In the genomic region with DNA sequence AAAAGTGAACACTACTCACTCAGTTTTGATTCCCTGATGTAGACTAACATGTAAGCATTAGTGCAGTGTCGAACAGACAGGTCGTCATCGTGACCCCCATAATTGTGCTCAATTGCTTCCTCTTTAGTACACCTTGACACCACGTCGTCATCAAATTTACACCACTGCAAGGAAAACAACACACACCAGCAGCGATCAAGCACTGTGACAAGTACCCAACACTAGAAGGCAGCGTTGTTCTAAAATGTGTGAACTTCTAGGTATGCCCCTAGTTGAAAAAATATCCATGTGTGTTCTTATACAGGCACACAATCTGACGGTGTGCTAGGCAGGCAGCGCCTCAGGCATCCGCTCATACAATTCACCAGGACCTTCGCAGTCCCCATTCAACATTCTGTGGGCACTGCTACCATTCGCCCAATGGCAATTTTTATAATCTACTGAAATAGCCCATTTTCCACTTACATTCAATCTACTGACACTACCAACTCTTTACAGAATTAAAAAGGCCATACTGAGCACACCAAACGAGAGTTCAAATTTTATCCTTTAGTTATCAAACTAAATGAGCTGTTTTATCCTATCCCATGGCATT, we compare ENCODE assay signal across 8 cellular contexts. TPM values are rescaled to one million over a fixed set of nuclear protein-coding genes. Genes with fewer than 3 reads are reported as not detected.
DNase-seq lines count a peak whose midpoint lies in the region; ATAC-seq and TF ChIP-seq lines count a peak whose summit lies in the region.

No MANE protein-coding gene starts in this region.

- no peak overlapping the region for H3K27ac Mint-ChIP-seq in neural crest cell (ENCODE audit: unreplicated experiment)

- peak; percentile 58 for TF ChIP-seq CTCF in neural crest cell (conservative IDR thresholded peaks at IDR 0.05)

- peaks cover 14% of the 10 kb centered on the region for H3K4me1 Mint-ChIP-seq in activated T-cell treated with anti-CD3 and anti-CD28 coated beads, Interleukin-2, amount 50 U/mL, for 4 hours (ENCODE audit: low read depth)
- H3K4me1 Mint-ChIP-seq in neural crest cell: no peaks in the 10 kb centered on the region

- DNase-seq in activated T-cell treated with anti-CD3 and anti-CD28 coated beads, Interleukin-2, amount 50 U/mL, for 4 hours: no peak
- no peak for DNase-seq in activated T-cell treated with anti-CD3 and anti-CD28 coated beads for 4 hours
- peak; percentile 26 for DNase-seq in NCI-H146 treated with DMSO at 0.1 percent for 48 hours (lab: John Stamatoyannopoulos, UW; ENCODE audit: unreplicated experiment)
- peak; percentile 63 for DNase-seq in astrocyte of the hippocampus (ENCODE audit: low read depth, low spot score)
- no peak for DNase-seq in neural crest cell (ENCODE audit: low read depth, low spot score)
- no peak for DNase-seq in NCI-H1048 (lab: John Stamatoyannopoulos, UW)
- no peak for DNase-seq in middle frontal gyrus (ENCODE audit: extremely low spot score, low spot score)

- H3K4me3 Mint-ChIP-seq in activated T-cell treated with anti-CD3 and anti-CD28 coated beads, Interleukin-2, amount 50 U/mL, for 4 hours: no peak overlapping the region
- H3K4me3 Mint-ChIP-seq in neural crest cell: no peak overlapping the region

- H3K9me3 Mint-ChIP-seq in activated T-cell treated with anti-CD3 and anti-CD28 coated beads, Interleukin-2, amount 50 U/mL, for 4 hours: no peaks in the 10 kb centered on the region
- no peaks in the 10 kb centered on the region for H3K9me3 Mint-ChIP-seq in neural crest cell

- peaks cover 63% of the 10 kb centered on the region for H3K36me3 Mint-ChIP-seq in activated T-cell treated with anti-CD3 and anti-CD28 coated beads, Interleukin-2, amount 50 U/mL, for 4 hours (ENCODE audit: insufficient read depth)
- peaks cover 25% of the 10 kb centered on the region for H3K36me3 Mint-ChIP-seq in neural crest cell (ENCODE audit: low read depth)

- peak; percentile 48 to 63 for ATAC-seq in activated T-cell treated with anti-CD3 and anti-CD28 coated beads, Interleukin-2, amount 50 U/mL, for 4 hours
- ATAC-seq in GM18870 (IDR thresholded peaks at IDR 0.05; ENCODE audit: unreplicated experiment): no peak

- H3K27me3 Mint-ChIP-seq in activated T-cell treated with anti-CD3 and anti-CD28 coated beads, Interleukin-2, amount 50 U/mL, for 4 hours (ENCODE audit: low read depth): no peaks in the 10 kb centered on the region
- no peaks in the 10 kb centered on the region for H3K27me3 Mint-ChIP-seq in neural crest cell (ENCODE audit: low read depth)

RNA-seq across cellular contexts. Expression of a gene that starts 23.1 kb away (rescaled TPM):
- total RNA-seq in activated T-cell treated with anti-CD3 and anti-CD28 coated beads, Interleukin-2, amount 50 U/mL, for 4 hours: not detected
- not detected in 2 replicates for total RNA-seq in neural crest cell

RNA-seq across cellular contexts. Expression of a gene that starts 36.5 kb away (rescaled TPM):
- total RNA-seq in activated T-cell treated with anti-CD3 and anti-CD28 coated beads, Interleukin-2, amount 50 U/mL, for 4 hours: 10 to 100 TPM; 14.7 to 17.8 (median 16.8) TPM
- total RNA-seq in neural crest cell: 147 and 152 TPM in 2 replicates

RNA-seq across cellular contexts. Expression of a gene that starts 58.4 kb away (rescaled TPM):
- 100 to 1,000 TPM; 189 to 210 (median 196) TPM for total RNA-seq in activated T-cell treated with anti-CD3 and anti-CD28 coated beads, Interleukin-2, amount 50 U/mL, for 4 hours
- 151 and 162 TPM in 2 replicates for total RNA-seq in neural crest cell

Comparison
In these comparisons a context has a peak if more than half of its experiments do, and no peak if none do; other contexts are left out.
1. DNase-seq: peak in NCI-H146 treated with DMSO at 0.1 percent for 48 hours (single experiment) and astrocyte of the hippocampus (single experiment); none in activated T-cell treated with anti-CD3 and anti-CD28 coated beads, Interleukin-2, amount 50 U/mL, for 4 hours (single experiment), activated T-cell treated with anti-CD3 and anti-CD28 coated beads for 4 hours (single experiment), neural crest cell (single experiment), NCI-H1048 (single experiment) and middle frontal gyrus (single experiment).